In the genomic region with DNA sequence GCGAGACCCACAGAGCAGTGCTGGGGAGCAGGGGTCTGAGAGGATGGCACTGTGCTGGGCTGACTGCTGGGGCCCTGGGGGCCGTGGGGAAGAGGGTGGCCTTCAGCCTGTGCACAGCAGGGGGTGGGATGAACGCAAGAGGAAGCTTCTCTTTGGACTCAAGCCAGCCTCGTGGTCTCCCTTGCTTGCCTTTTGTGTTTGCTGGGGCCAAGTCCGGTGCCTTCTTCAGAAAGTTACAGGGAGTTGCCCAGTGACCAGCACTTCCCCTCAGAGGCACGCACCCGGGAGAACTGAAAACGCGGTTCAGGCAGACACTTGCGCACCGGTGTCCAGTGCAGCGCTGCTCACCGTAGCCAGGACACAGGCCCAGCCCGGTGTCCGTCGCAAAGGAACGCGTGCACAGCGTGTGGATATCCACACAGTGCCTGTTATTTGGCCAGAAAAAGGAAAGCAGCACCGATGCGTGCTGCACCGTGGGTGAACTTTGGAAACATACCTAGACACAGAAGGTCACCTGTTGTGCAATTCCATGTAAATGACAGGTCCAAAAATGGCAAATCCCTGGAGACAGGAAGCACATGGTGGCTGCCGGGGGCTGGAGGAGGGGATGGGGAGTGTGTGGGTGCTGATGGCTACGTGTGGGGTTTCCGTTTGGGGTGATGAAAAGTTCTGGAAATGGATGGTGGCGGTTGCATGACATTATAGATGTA, we compare ENCODE assay signal across 8 cellular contexts. TPM values are rescaled to one million over a fixed set of nuclear protein-coding genes. Genes with fewer than 3 reads are reported as not detected.
A peak's percentile ranks its signal among the peaks of the same experiment; 100 is the strongest.
DNase-seq lines count a peak whose midpoint lies in the region; ATAC-seq and TF ChIP-seq lines count a peak whose summit lies in the region.

No MANE protein-coding gene starts in this region.

- H3K4me1 ChIP-seq in HEK293 (ENCODE audit: control insufficient read depth, insufficient read depth, low read length) = no peaks in the 10 kb centered on the region

- ATAC-seq in T-cell (replicated peaks in 1 of 4) (no peak), HG02852 (IDR thresholded peaks at IDR 0.05; ENCODE audit: unreplicated experiment) (no peak)

- TF ChIP-seq CTCF in HEK293 (tag by site-specific recombination; IDR thresholded peaks at IDR 0.05) (no peak), progenitor cell of endocrine pancreas (IDR thresholded peaks at IDR 0.05; ENCODE audit: unreplicated experiment) (no peak)

- H3K27ac Mint-ChIP-seq in T-cell (peak overlapping the region; percentile 95 to 98), progenitor cell of endocrine pancreas (peak overlapping the region; percentile 91)

- CTCF ChIA-PET in HEK293 (lab: Yijun Ruan, JAX) = interaction anchor here (0.6 to 1.0 kb wide), 2 partner anchors 14 to 40 kb away, joined by 3 to 5 read pairs; no protein-coding TSS in a partner anchor
- CTCF ChIA-PET in T-cell (lab: Charles Lee) = no interaction called here

- H3K4me3 ChIP-seq in HEK293 (ENCODE audit: low read depth, low read length) = no peak overlapping the region

- H3K27ac ChIP-seq in HEK293 (ENCODE audit: extremely low read depth, low read depth, low read length) = no peak overlapping the region

- DNase-seq in T-cell (peak in 1 of 34 experiments; percentile 40), foreskin melanocyte (peak; percentile 73), progenitor cell of endocrine pancreas (ENCODE audit: low spot score, unreplicated experiment) (no peak), hepatic stellate cell (ENCODE audit: low spot score) (no peak), amniotic stem cell (lab: John Stamatoyannopoulos, UW) (no peak), NCI-H748 treated with DMSO at 0.1 percent for 48 hours (lab: John Stamatoyannopoulos, UW) (no peak)

- H3K27me3 Mint-ChIP-seq in T-cell (no peaks in the 10 kb centered on the region), progenitor cell of endocrine pancreas (no peaks in the 10 kb centered on the region)

- H3K36me3 Mint-ChIP-seq in T-cell (peaks cover 3% of the 10 kb centered on the region), progenitor cell of endocrine pancreas (ENCODE audit: insufficient read depth) (peaks cover 5% of the 10 kb centered on the region)

- no peaks in the 10 kb centered on the region for H3K9me3 Mint-ChIP-seq in T-cell
- H3K9me3 Mint-ChIP-seq in progenitor cell of endocrine pancreas (ENCODE audit: low read depth) = no peaks in the 10 kb centered on the region

- peaks cover 59 to 74% (median 73%) of the 10 kb centered on the region in 3 donors for H3K4me1 Mint-ChIP-seq in T-cell
- H3K4me1 Mint-ChIP-seq in progenitor cell of endocrine pancreas (ENCODE audit: low read depth) = peaks cover 4% of the 10 kb centered on the region

- H3K4me3 Mint-ChIP-seq in T-cell (peak overlapping the region; percentile 21 to 72 (median 50)), progenitor cell of endocrine pancreas (ENCODE audit: low read depth) (no peak overlapping the region)

- POLR2A ChIA-PET in HEK293 (lab: Yijun Ruan, JAX) (no interaction called here), T-cell (lab: Charles Lee) (no interaction called here)

- H3K9me3 ChIP-seq in HEK293 (ENCODE audit: control insufficient read depth, insufficient read depth, low read depth, low read length) = no peaks in the 10 kb centered on the region

- peaks cover 14 to 78% of the 10 kb centered on the region in 2 experiments; a peak in 2 of 3 replicates for H3K36me3 ChIP-seq in HEK293 (ENCODE audit: control insufficient read depth in 2 of 2, insufficient read depth in 1 of 2, low read length in 2 of 2)

TF ChIP-seq in HEK293, 187 proteins besides CTCF, POLR2A, EP300 and RAD21:
- TF ChIP-seq REPIN1 (tag by site-specific recombination; IDR thresholded peaks at IDR 0.05; ENCODE audit: low read depth) (no peak), ZNF529 (tag by site-specific recombination; IDR thresholded peaks at IDR 0.05; ENCODE audit: insufficient replicate concordance) (no peak), ZNF341 (tag by site-specific recombination; IDR thresholded peaks at IDR 0.05; ENCODE audit: low read depth) (peak; percentile 21; the same call in 1 of the 2 replicates), EGR2 (tag by site-specific recombination; IDR thresholded peaks at IDR 0.05; ENCODE audit: low read depth) (0 out of 2 replicates have a peak, but pooled peaks have one; percentile 26), SCRT2 (tag by site-specific recombination; IDR thresholded peaks at IDR 0.05) (0 out of 2 replicates have a peak, but pooled peaks have one; percentile 15), ZNF76 (tag by site-specific recombination; IDR thresholded peaks at IDR 0.05; ENCODE audit: borderline replicate concordance, low read depth) (no peak), ZNF221 (tag by site-specific recombination; IDR thresholded peaks at IDR 0.05; ENCODE audit: borderline replicate concordance) (no peak), ZNF510 (tag by site-specific recombination; IDR thresholded peaks at IDR 0.05; ENCODE audit: insufficient replicate concordance) (no peak), ZNF274 (IDR thresholded peaks at IDR 0.05; ENCODE audit: low read length) (no peak), ZNF274 (tag by site-specific recombination; IDR thresholded peaks at IDR 0.05; ENCODE audit: borderline replicate concordance) (no peak), ZNF561 (tag by site-specific recombination; IDR thresholded peaks at IDR 0.05; ENCODE audit: borderline replicate concordance) (no peak), WT1 (tag by site-specific recombination; IDR thresholded peaks at IDR 0.05) (no peak), ZNF768 (tag by site-specific recombination; IDR thresholded peaks at IDR 0.05) (no peak), ZNF654 (tag by site-specific recombination; IDR thresholded peaks at IDR 0.05; ENCODE audit: low read depth) (no peak)

RNA-seq across cellular contexts. Expression of a gene that starts 29.5 kb away (rescaled TPM):
- total RNA-seq in T-cell (10 to 100 TPM; 53.3 to 64.0 (median 62.2) TPM), progenitor cell of endocrine pancreas (39.4 and 41.8 TPM in 2 replicates)

RNA-seq across cellular contexts. Expression of a gene that starts 39.3 kb away (rescaled TPM):
- total RNA-seq in T-cell (10 to 100 TPM; 63.1 to 76.8 (median 72.2) TPM), progenitor cell of endocrine pancreas (104 and 105 TPM in 2 replicates)

RNA-seq across cellular contexts. Expression of a gene that starts 49.2 kb away (rescaled TPM):
- total RNA-seq in T-cell (10 to 100 TPM; 26.0 to 53.1 (median 47.6) TPM), progenitor cell of endocrine pancreas (39.0 and 39.4 TPM in 2 replicates)
